Comparison of ENCODE assay signal across 15 cellular contexts in the genomic region with DNA sequence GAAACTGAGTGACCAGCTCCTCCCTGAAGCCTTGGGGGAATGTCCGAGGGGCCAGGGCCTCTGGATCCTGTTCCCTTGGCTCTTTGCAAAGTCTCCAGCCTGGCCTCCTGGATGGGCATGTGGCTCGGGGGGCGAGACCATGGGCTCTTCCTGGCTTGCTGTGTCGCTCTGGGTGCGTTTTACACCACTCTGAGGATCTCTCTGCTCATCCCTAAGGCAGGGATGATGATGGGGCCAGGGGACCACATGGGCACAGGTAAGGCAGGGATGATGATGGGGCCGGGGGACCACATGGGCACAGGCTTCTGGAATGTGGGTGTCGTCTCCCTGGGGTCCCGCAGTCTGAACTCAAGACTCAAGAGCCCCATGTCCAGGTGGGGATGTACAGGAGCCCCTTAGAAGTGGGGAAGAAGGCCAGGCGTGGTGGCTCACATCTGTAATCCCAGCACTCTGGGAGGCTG. TPM values are rescaled to one million over a fixed set of nuclear protein-coding genes. Genes with fewer than 3 reads are reported as not detected.
"Had no signal": no experiment of that assay in that cellular context is flagged by ENCODE, and none has a peak within 500 bp of the region (broad histone marks: within the 10 kb centered on the region; RNA-seq: fewer than 3 reads in every experiment).

No MANE protein-coding gene starts in this region.

- H3K9me3 ChIP-seq: stomach, testis, upper lobe of left lung had no signal

- H3K27ac ChIP-seq: dorsolateral prefrontal cortex, stomach, testis, upper lobe of left lung had no signal

- H3K4me3 Mint-ChIP-seq: activated CD4-positive, alpha-beta memory T cell treated with anti-CD3 and anti-CD28 coated beads for 36 hours; activated CD4-positive, alpha-beta T cell treated with anti-CD3 and anti-CD28 coated beads for 36 hours; activated CD8-positive, alpha-beta memory T cell treated with anti-CD3 and anti-CD28 coated beads, Interleukin-2, amount 10 ng/mL, durations not matched to agents 7 days and 5 days; activated naive CD4-positive, alpha-beta T cell treated with anti-CD3 and anti-CD28 coated beads, Interleukin-2, amount 10 ng/mL, durations not matched to agents 7 days and 5 days; endodermal cell; memory B cell; natural killer cell treated with Interleukin-12 subunit alpha and Interleukin-12 subunit beta and Interleukin-15 and Interleukin-18, amount 100 ng/mL, for 72 hours had no signal

- H3K27me3 Mint-ChIP-seq: activated CD4-positive, alpha-beta T cell treated with anti-CD3 and anti-CD28 coated beads for 36 hours; memory B cell had no signal

- H3K36me3 Mint-ChIP-seq: activated CD4-positive, alpha-beta memory T cell treated with anti-CD3 and anti-CD28 coated beads for 36 hours; activated CD8-positive, alpha-beta memory T cell treated with anti-CD3 and anti-CD28 coated beads, Interleukin-2, amount 10 ng/mL, durations not matched to agents 7 days and 5 days; activated naive CD4-positive, alpha-beta T cell treated with anti-CD3 and anti-CD28 coated beads, Interleukin-2, amount 10 ng/mL, durations not matched to agents 7 days and 5 days; memory B cell; natural killer cell treated with Interleukin-12 subunit alpha and Interleukin-12 subunit beta and Interleukin-15 and Interleukin-18, amount 100 ng/mL, for 72 hours had no signal

- H3K4me1 ChIP-seq: testis had no signal

- H3K4me1 Mint-ChIP-seq: activated naive CD4-positive, alpha-beta T cell treated with anti-CD3 and anti-CD28 coated beads, Interleukin-2, amount 10 ng/mL, durations not matched to agents 7 days and 5 days; endodermal cell had no signal

- H3K36me3 ChIP-seq: stomach, upper lobe of left lung had no signal

- H3K27me3 ChIP-seq: testis, upper lobe of left lung had no signal

- H3K4me3 ChIP-seq: dorsolateral prefrontal cortex, stomach, testis had no signal

- H3K9me3 Mint-ChIP-seq: activated CD4-positive, alpha-beta memory T cell treated with anti-CD3 and anti-CD28 coated beads for 36 hours; activated naive CD4-positive, alpha-beta T cell treated with anti-CD3 and anti-CD28 coated beads, Interleukin-2, amount 10 ng/mL, durations not matched to agents 7 days and 5 days; endodermal cell; memory B cell; natural killer cell treated with Interleukin-12 subunit alpha and Interleukin-12 subunit beta and Interleukin-15 and Interleukin-18, amount 100 ng/mL, for 72 hours had no signal

- H3K27ac Mint-ChIP-seq: activated CD4-positive, alpha-beta memory T cell treated with anti-CD3 and anti-CD28 coated beads for 36 hours; activated CD4-positive, alpha-beta T cell treated with anti-CD3 and anti-CD28 coated beads for 36 hours; activated CD8-positive, alpha-beta memory T cell treated with anti-CD3 and anti-CD28 coated beads, Interleukin-2, amount 10 ng/mL, durations not matched to agents 7 days and 5 days; activated naive CD4-positive, alpha-beta T cell treated with anti-CD3 and anti-CD28 coated beads, Interleukin-2, amount 10 ng/mL, durations not matched to agents 7 days and 5 days; endodermal cell; memory B cell; natural killer cell treated with Interleukin-12 subunit alpha and Interleukin-12 subunit beta and Interleukin-15 and Interleukin-18, amount 100 ng/mL, for 72 hours had no signal

- DNase-seq: activated CD4-positive, alpha-beta memory T cell treated with anti-CD3 and anti-CD28 coated beads for 36 hours; activated CD4-positive, alpha-beta T cell treated with anti-CD3 and anti-CD28 coated beads for 36 hours; activated CD8-positive, alpha-beta memory T cell treated with anti-CD3 and anti-CD28 coated beads, Interleukin-2, amount 10 ng/mL, durations not matched to agents 7 days and 5 days; activated naive CD4-positive, alpha-beta T cell treated with anti-CD3 and anti-CD28 coated beads, Interleukin-2, amount 10 ng/mL, durations not matched to agents 7 days and 5 days; activated T-cell treated with anti-CD3 and anti-CD28 coated beads, Interleukin-2, amount 50 U/mL, for 1 hour; nucleus accumbens; stomach; testis had no signal

- ATAC-seq: activated CD4-positive, alpha-beta T cell treated with anti-CD3 and anti-CD28 coated beads for 36 hours; activated CD8-positive, alpha-beta memory T cell treated with anti-CD3 and anti-CD28 coated beads, Interleukin-2, amount 10 ng/mL, durations not matched to agents 7 days and 5 days; natural killer cell treated with Interleukin-12 subunit alpha and Interleukin-12 subunit beta and Interleukin-15 and Interleukin-18, amount 100 ng/mL, for 72 hours; sciatic nerve had no signal

RNA-seq across cellular contexts. Expression of gene TP73, which starts 17.7 kb away (rescaled TPM):
- total RNA-seq: epithelial cell of proximal tubule, sciatic nerve had no signal
